ENCODE assay signal across 13 cellular contexts in the genomic region with DNA sequence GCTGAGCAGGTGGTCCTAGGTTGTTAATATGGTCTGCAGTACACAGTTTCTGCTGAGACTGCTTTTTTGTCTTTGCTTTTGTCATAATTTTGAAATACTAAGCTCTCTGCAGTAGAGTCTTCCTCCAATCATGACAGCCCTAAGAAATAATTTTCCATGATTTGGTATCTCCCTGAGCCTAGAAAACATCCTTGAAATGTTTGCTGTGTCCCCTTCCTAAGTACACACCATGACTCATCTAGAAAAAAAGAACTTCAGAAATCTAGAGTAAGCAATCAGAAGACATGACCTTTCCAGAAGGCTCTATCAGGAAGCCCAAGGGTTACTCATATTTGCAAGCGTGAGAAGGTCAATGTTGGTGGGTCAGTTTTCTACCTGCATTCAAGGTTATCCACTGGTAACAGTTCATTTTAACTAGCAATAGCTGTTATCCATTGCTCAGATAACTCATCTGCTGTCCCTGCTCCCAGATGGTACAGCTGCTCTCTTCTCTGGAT. TPM values are rescaled to one million over a fixed set of nuclear protein-coding genes. Genes with fewer than 3 reads are reported as not detected.
DNase-seq lines count a peak whose midpoint lies in the region; ATAC-seq and TF ChIP-seq lines count a peak whose summit lies in the region.
"Had no signal": no experiment of that assay in that cellular context is flagged by ENCODE, and none has a peak within 500 bp of the region (broad histone marks: within the 10 kb centered on the region; RNA-seq: fewer than 3 reads in every experiment).

No MANE protein-coding gene starts in this region.

- H3K79me2 ChIP-seq in osteoblast (ENCODE audit: insufficient read depth, low read length): peaks cover 75% of the 10 kb centered on the region

- DNase-seq in EL (peak; percentile 36), NCI-H460 (ENCODE audit: extremely low read depth, low read depth) (peak; percentile 36), choroid plexus epithelial cell (ENCODE audit: low read depth) (peak; percentile 79), osteoblast (ENCODE audit: insufficient read length, low spot score, missing footprints) (peak; percentile 92), DMS153 treated with DMSO at 0.1 percent for 48 hours (lab: John Stamatoyannopoulos, UW; ENCODE audit: unreplicated experiment) (no peak)
- no peak for DNase-seq in activated naive CD4-positive, alpha-beta T cell treated with Interleukin-2 at 50 U/mL for 16 hours
- DNase-seq: esophagus squamous epithelium, left cardiac atrium, MV-4-11, NCI-H69, ovary had no signal

- H3K27me3 ChIP-seq in osteoblast (ENCODE audit: insufficient read depth, low read length): no peaks in the 10 kb centered on the region
- H3K27me3 ChIP-seq: esophagus squamous epithelium, ovary had no signal

- no peak overlapping the region for H2AFZ ChIP-seq in osteoblast (ENCODE audit: low read length)

- H3K4me3 ChIP-seq in choroid plexus epithelial cell (ENCODE audit: low read depth, low read length) (no peak overlapping the region), osteoblast (ENCODE audit: insufficient read depth, low read length) (no peak overlapping the region)
- H3K4me3 ChIP-seq: esophagus squamous epithelium, ovary, thoracic aorta had no signal

- peaks cover 35% of the 10 kb centered on the region for H4K20me1 ChIP-seq in osteoblast (ENCODE audit: insufficient read depth, low read length)

- peaks cover 62% of the 10 kb centered on the region for H3K36me3 ChIP-seq in osteoblast (ENCODE audit: insufficient read depth, low read length)
- H3K36me3 ChIP-seq: ovary, thoracic aorta had no signal

- peak overlapping the region; percentile 64 for H3K27ac ChIP-seq in osteoblast (ENCODE audit: low read depth, low read length)
- H3K27ac ChIP-seq: esophagus squamous epithelium, ovary, thoracic aorta had no signal

- TF ChIP-seq CTCF in choroid plexus epithelial cell (conservative IDR thresholded peaks at IDR 0.05; ENCODE audit: low read depth, low read length): no peak
- TF ChIP-seq CTCF in osteoblast (IDR thresholded peaks at IDR 0.05; ENCODE audit: extremely low read depth, low read depth, low read length): no peak

- H3K4me1 ChIP-seq in osteoblast (ENCODE audit: insufficient read depth, low read length): peaks cover 14% of the 10 kb centered on the region

- H3K4me2 ChIP-seq in osteoblast (ENCODE audit: insufficient read depth, low read length): no peak overlapping the region

- ATAC-seq in HG02642 (IDR thresholded peaks at IDR 0.05; ENCODE audit: poor library complexity, unreplicated experiment): no peak
- ATAC-seq: left cardiac atrium had no signal

- no peaks in the 10 kb centered on the region for H3K9me3 ChIP-seq in osteoblast (ENCODE audit: low read depth, low read length)
- H3K9me3 ChIP-seq: esophagus squamous epithelium, ovary, thoracic aorta had no signal

RNA-seq across cellular contexts. Expression of a gene that starts 16.4 kb away (rescaled TPM):
- 364 and 398 TPM in 2 replicates for total RNA-seq in NCI-H460 (2014; rRNA removed; shearing (Covaris generic))
- polyA plus RNA-seq in NCI-H460 (2014; cell fraction: nucleus; rRNA removed): 163 and 274 TPM in 2 replicates
- 213 and 272 TPM in 2 replicates for total RNA-seq in osteoblast

RNA-seq across cellular contexts. Expression of a gene that starts 25.5 kb away (rescaled TPM):
- total RNA-seq in NCI-H460 (2014; rRNA removed; shearing (Covaris generic)): 39.3 and 39.7 TPM in 2 replicates
- polyA plus RNA-seq in NCI-H460 (2014; cell fraction: nucleus; rRNA removed): 33.7 and 40.2 TPM in 2 replicates
- 52.1 and 54.2 TPM in 2 replicates for total RNA-seq in osteoblast

Comparison
In these comparisons a context has a peak if more than half of its experiments do, and no peak if none do; other contexts are left out.
1. DNase-seq: peak in EL (single experiment), NCI-H460 (single experiment), choroid plexus epithelial cell (single experiment) and osteoblast (single experiment); none in activated naive CD4-positive, alpha-beta T cell treated with Interleukin-2 at 50 U/mL for 16 hours (single experiment) and DMS153 treated with DMSO at 0.1 percent for 48 hours (single experiment).